8 cellular contexts compared by ENCODE assay signal in the genomic region with DNA sequence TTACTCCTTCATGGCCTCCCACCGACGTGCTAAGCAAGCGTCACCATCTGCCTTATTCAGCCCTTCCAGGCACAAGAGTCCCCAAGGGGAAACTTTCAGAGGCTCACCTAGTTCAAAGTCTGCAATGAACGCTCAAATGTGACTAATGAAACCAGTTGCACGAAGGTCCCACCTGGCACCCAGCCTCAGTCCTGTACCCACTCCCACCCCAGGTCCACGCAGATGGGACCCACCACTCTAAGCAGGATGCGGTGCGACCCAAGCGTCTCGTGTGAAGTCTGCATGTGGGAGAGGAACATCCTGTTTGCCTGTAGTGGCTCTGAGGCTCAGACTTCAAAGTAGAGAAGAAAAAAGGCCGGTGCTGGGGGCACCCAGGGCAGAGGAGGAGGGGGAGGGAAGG.
A peak's percentile ranks its signal among the peaks of the same experiment; 100 is the strongest.
DNase-seq lines count a peak whose midpoint lies in the region; ATAC-seq and TF ChIP-seq lines count a peak whose summit lies in the region.

No MANE protein-coding gene starts in this region.

- ATAC-seq in GM21367 (IDR thresholded peaks at IDR 0.05; ENCODE audit: unreplicated experiment) (peak; percentile 45), GM18517 (IDR thresholded peaks at IDR 0.05; ENCODE audit: unreplicated experiment) (no peak), GM18907 (IDR thresholded peaks at IDR 0.05; ENCODE audit: unreplicated experiment) (no peak)
- peak; percentile 74 for ATAC-seq in activated naive CD8-positive, alpha-beta T cell treated with anti-CD3 and anti-CD28 coated beads, Interleukin-2, amount 50 U/mL, for 24 hours

- peak overlapping the region; percentile 99 for H3K27ac Mint-ChIP-seq in activated naive CD8-positive, alpha-beta T cell treated with anti-CD3 and anti-CD28 coated beads, Interleukin-2, amount 50 U/mL, for 24 hours

- peaks cover 100% of the 10 kb centered on the region for H3K4me1 Mint-ChIP-seq in activated naive CD8-positive, alpha-beta T cell treated with anti-CD3 and anti-CD28 coated beads, Interleukin-2, amount 50 U/mL, for 24 hours

- H3K27me3 Mint-ChIP-seq in activated naive CD8-positive, alpha-beta T cell treated with anti-CD3 and anti-CD28 coated beads, Interleukin-2, amount 50 U/mL, for 24 hours, result no peaks in the 10 kb centered on the region

- DNase-seq in T-helper 9 cell, result peak; percentile 67
- DNase-seq in activated naive CD8-positive, alpha-beta T cell treated with anti-CD3 and anti-CD28 coated beads, Interleukin-2, amount 50 U/mL, for 24 hours, result peak; percentile 68
- DNase-seq in stimulated activated CD8-positive, alpha-beta memory T cell treated with anti-CD3 and anti-CD28 coated beads, Interleukin-15, amount 100 ng/mL, for 1 hour (ENCODE audit: low read depth), result peak; percentile 46
- DNase-seq in AML-193 (lab: John Stamatoyannopoulos, UW), result no peak
- no peak for DNase-seq in erythroblast (lab: John Stamatoyannopoulos, UW)

- H3K4me3 Mint-ChIP-seq in activated naive CD8-positive, alpha-beta T cell treated with anti-CD3 and anti-CD28 coated beads, Interleukin-2, amount 50 U/mL, for 24 hours, result peak overlapping the region; percentile 70

- peaks cover 76% of the 10 kb centered on the region for H3K36me3 Mint-ChIP-seq in activated naive CD8-positive, alpha-beta T cell treated with anti-CD3 and anti-CD28 coated beads, Interleukin-2, amount 50 U/mL, for 24 hours (ENCODE audit: low read depth)

- no peak for TF ChIP-seq POLR2A in erythroblast (IDR thresholded peaks at IDR 0.05; ENCODE audit: low read length)

- H3K9me3 Mint-ChIP-seq in activated naive CD8-positive, alpha-beta T cell treated with anti-CD3 and anti-CD28 coated beads, Interleukin-2, amount 50 U/mL, for 24 hours, result no peaks in the 10 kb centered on the region

Comparison
In these comparisons a context has a peak if more than half of its experiments do, and no peak if none do; other contexts are left out.
1. ATAC-seq: peak in GM21367 (single experiment) and activated naive CD8-positive, alpha-beta T cell treated with anti-CD3 and anti-CD28 coated beads, Interleukin-2, amount 50 U/mL, for 24 hours (single experiment); none in GM18517 (single experiment) and GM18907 (single experiment).
2. DNase-seq: peak in T-helper 9 cell (single experiment), activated naive CD8-positive, alpha-beta T cell treated with anti-CD3 and anti-CD28 coated beads, Interleukin-2, amount 50 U/mL, for 24 hours (single experiment) and stimulated activated CD8-positive, alpha-beta memory T cell treated with anti-CD3 and anti-CD28 coated beads, Interleukin-15, amount 100 ng/mL, for 1 hour (single experiment); none in AML-193 (0 of 2) and erythroblast (0 of 2).